1 cellular context compared by ENCODE assay signal in the genomic region with DNA sequence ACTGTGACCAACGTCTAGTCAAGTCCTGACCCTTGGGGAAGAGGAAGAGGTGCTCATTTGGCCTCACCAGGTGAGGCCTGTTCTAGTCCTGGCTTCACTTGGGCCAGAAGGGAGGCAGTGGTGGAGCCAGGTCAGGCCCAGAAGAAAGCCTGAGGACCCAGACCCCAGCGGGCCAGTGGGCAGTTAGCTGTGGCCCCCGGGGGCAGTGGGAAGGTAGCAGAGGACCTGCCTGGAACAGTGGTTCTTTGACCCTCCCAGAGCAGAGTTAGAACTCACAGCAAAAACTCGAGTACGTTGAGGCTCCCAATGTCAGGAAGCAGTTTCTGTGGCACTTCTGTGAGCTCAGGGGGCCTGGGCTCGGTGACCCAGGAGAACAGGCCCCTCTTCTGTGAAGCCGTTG.
TF ChIP-seq lines count a peak whose summit lies in the region.

No MANE protein-coding gene starts in this region.

TF ChIP-seq in H1, 55 proteins besides CTCF, POLR2A, EP300 and RAD21:
- TF ChIP-seq RFX5 (IDR thresholded peaks at IDR 0.05; ENCODE audit: borderline replicate concordance, low read depth, low read length) (no peak), NANOG (IDR thresholded peaks at IDR 0.05; ENCODE audit: insufficient read depth, low read depth, low read length, poor library complexity, severe bottlenecking) (no peak), POLR2AphosphoS5 (IDR thresholded peaks at IDR 0.05; ENCODE audit: low read depth, low read length) (no peak), SAP30 (IDR thresholded peaks at IDR 0.05; ENCODE audit: insufficient read depth, insufficient replicate concordance, low read length) (no peak), BRCA1 (IDR thresholded peaks at IDR 0.05; ENCODE audit: low read depth, low read length) (no peak), FOSL1 (IDR thresholded peaks at IDR 0.05; ENCODE audit: insufficient read depth, low read depth, low read length) (no peak), GABPA (IDR thresholded peaks at IDR 0.05; ENCODE audit: borderline replicate concordance, insufficient read depth, low read length) (no peak), SP4 (IDR thresholded peaks at IDR 0.05; ENCODE audit: low read length) (no peak), HDAC2 (IDR thresholded peaks at IDR 0.05; ENCODE audit: borderline replicate concordance in 1 of 2, low read depth in 2 of 2, low read length in 2 of 2) (no peak), CHD2 (IDR thresholded peaks at IDR 0.05; ENCODE audit: low read length) (no peak), MAFK (IDR thresholded peaks at IDR 0.05; ENCODE audit: low read depth, low read length) (no peak), RXRA (IDR thresholded peaks at IDR 0.05; ENCODE audit: insufficient read depth, low read depth, low read length) (no peak), SIX5 (IDR thresholded peaks at IDR 0.05; ENCODE audit: low read depth, low read length) (no peak), KDM1A (IDR thresholded peaks at IDR 0.05; ENCODE audit: borderline replicate concordance, low read length) (no peak)
- TF ChIP-seq, protein P1, sequence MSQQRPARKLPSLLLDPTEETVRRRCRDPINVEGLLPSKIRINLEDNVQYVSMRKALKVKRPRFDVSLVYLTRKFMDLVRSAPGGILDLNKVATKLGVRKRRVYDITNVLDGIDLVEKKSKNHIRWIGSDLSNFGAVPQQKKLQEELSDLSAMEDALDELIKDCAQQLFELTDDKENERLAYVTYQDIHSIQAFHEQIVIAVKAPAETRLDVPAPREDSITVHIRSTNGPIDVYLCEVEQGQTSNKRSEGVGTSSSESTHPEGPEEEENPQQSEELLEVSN (IDR thresholded peaks at IDR 0.05) = no peak
- TF ChIP-seq, protein P2, sequence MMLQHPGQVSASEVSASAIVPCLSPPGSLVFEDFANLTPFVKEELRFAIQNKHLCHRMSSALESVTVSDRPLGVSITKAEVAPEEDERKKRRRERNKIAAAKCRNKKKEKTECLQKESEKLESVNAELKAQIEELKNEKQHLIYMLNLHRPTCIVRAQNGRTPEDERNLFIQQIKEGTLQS (IDR thresholded peaks at IDR 0.05; ENCODE audit: insufficient read depth, low read depth, low read length) = no peak
